Comparison of ENCODE assay signal across 1 cellular context in the genomic region with DNA sequence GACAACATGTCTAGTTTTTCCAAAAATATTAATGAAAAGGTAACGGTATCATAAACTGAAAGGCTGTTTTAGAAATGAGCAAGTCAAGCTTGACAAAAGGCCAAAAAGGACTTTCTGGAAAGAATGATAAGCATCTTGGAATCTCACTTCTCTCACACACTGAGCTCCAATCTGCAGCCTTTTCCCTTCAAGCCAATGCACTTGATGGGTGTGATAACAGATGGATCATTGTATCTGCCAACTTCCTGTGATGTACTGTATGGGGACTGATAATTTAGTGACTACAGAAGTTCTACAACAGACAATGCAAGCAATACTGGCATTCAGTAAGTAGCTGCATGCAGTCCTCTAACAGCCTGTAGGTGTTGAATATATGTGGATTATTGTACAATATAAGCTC.
TF ChIP-seq lines count a peak whose summit lies in the region.

No MANE protein-coding gene starts in this region.

TF ChIP-seq in WTC11, 78 proteins besides CTCF, POLR2A, EP300 and RAD21 (continued from another document):
- TF ChIP-seq CREB1 (CRISPR knock-in tag; IDR thresholded peaks at IDR 0.05) (no peak), TCF7 (CRISPR knock-in tag; IDR thresholded peaks at IDR 0.05; ENCODE audit: low read depth) (no peak), TP53 (CRISPR knock-in tag; IDR thresholded peaks at IDR 0.05) (no peak), JUN (CRISPR knock-in tag; IDR thresholded peaks at IDR 0.05) (no peak), RORB (CRISPR knock-in tag; IDR thresholded peaks at IDR 0.05) (no peak)
- TF ChIP-seq, protein P1, sequence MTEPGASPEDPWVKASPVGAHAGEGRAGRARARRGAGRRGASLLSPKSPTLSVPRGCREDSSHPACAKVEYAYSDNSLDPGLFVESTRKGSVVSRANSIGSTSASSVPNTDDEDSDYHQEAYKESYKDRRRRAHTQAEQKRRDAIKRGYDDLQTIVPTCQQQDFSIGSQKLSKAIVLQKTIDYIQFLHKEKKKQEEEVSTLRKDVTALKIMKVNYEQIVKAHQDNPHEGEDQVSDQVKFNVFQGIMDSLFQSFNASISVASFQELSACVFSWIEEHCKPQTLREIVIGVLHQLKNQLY (CRISPR knock-in tag; IDR thresholded peaks at IDR 0.05) = no peak
- TF ChIP-seq, protein P2, sequence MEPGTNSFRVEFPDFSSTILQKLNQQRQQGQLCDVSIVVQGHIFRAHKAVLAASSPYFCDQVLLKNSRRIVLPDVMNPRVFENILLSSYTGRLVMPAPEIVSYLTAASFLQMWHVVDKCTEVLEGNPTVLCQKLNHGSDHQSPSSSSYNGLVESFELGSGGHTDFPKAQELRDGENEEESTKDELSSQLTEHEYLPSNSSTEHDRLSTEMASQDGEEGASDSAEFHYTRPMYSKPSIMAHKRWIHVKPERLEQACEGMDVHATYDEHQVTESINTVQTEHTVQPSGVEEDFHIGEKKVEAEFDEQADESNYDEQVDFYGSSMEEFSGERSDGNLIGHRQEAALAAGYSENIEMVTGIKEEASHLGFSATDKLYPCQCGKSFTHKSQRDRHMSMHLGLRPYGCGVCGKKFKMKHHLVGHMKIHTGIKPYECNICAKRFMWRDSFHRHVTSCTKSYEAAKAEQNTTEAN (CRISPR knock-in tag; IDR thresholded peaks at IDR 0.05) = no peak
- TF ChIP-seq, protein P3, sequence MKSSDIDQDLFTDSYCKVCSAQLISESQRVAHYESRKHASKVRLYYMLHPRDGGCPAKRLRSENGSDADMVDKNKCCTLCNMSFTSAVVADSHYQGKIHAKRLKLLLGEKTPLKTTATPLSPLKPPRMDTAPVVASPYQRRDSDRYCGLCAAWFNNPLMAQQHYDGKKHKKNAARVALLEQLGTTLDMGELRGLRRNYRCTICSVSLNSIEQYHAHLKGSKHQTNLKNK (CRISPR knock-in tag; IDR thresholded peaks at IDR 0.05) = no peak
- TF ChIP-seq, protein P4, sequence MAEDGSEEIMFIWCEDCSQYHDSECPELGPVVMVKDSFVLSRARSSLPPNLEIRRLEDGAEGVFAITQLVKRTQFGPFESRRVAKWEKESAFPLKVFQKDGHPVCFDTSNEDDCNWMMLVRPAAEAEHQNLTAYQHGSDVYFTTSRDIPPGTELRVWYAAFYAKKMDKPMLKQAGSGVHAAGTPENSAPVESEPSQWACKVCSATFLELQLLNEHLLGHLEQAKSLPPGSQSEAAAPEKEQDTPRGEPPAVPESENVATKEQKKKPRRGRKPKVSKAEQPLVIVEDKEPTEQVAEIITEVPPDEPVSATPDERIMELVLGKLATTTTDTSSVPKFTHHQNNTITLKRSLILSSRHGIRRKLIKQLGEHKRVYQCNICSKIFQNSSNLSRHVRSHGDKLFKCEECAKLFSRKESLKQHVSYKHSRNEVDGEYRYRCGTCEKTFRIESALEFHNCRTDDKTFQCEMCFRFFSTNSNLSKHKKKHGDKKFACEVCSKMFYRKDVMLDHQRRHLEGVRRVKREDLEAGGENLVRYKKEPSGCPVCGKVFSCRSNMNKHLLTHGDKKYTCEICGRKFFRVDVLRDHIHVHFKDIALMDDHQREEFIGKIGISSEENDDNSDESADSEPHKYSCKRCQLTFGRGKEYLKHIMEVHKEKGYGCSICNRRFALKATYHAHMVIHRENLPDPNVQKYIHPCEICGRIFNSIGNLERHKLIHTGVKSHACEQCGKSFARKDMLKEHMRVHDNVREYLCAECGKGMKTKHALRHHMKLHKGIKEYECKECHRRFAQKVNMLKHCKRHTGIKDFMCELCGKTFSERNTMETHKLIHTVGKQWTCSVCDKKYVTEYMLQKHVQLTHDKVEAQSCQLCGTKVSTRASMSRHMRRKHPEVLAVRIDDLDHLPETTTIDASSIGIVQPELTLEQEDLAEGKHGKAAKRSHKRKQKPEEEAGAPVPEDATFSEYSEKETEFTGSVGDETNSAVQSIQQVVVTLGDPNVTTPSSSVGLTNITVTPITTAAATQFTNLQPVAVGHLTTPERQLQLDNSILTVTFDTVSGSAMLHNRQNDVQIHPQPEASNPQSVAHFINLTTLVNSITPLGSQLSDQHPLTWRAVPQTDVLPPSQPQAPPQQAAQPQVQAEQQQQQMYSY (CRISPR knock-in tag; IDR thresholded peaks at IDR 0.05) = no peak
- TF ChIP-seq, protein P5, sequence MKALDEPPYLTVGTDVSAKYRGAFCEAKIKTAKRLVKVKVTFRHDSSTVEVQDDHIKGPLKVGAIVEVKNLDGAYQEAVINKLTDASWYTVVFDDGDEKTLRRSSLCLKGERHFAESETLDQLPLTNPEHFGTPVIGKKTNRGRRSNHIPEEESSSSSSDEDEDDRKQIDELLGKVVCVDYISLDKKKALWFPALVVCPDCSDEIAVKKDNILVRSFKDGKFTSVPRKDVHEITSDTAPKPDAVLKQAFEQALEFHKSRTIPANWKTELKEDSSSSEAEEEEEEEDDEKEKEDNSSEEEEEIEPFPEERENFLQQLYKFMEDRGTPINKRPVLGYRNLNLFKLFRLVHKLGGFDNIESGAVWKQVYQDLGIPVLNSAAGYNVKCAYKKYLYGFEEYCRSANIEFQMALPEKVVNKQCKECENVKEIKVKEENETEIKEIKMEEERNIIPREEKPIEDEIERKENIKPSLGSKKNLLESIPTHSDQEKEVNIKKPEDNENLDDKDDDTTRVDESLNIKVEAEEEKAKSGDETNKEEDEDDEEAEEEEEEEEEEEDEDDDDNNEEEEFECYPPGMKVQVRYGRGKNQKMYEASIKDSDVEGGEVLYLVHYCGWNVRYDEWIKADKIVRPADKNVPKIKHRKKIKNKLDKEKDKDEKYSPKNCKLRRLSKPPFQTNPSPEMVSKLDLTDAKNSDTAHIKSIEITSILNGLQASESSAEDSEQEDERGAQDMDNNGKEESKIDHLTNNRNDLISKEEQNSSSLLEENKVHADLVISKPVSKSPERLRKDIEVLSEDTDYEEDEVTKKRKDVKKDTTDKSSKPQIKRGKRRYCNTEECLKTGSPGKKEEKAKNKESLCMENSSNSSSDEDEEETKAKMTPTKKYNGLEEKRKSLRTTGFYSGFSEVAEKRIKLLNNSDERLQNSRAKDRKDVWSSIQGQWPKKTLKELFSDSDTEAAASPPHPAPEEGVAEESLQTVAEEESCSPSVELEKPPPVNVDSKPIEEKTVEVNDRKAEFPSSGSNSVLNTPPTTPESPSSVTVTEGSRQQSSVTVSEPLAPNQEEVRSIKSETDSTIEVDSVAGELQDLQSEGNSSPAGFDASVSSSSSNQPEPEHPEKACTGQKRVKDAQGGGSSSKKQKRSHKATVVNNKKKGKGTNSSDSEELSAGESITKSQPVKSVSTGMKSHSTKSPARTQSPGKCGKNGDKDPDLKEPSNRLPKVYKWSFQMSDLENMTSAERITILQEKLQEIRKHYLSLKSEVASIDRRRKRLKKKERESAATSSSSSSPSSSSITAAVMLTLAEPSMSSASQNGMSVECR (CRISPR knock-in tag; IDR thresholded peaks at IDR 0.05; ENCODE audit: borderline replicate concordance) = no peak
